22 cellular contexts compared by ENCODE assay signal in the genomic region with DNA sequence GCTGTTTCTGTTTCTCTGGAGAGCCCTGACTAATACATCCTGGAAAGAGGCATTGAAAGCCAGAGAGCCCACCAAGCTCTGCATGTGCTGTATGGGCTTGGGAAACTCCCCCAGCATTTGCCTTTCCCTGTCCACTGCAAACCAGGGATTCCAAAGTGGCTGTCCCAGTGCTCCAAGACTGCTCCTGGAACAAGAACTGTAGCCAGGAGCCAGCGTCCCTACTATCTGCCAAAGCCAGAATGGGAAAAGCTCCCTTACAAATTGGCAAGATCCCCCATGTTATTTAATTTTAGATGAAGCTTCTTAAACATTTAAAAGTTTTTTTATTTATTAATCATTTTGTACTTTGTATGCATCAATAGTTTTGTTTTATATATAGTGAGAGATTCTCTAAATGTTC.
"Had no signal": no experiment of that assay in that cellular context is flagged by ENCODE, and none has a peak within 500 bp of the region (broad histone marks: within the 10 kb centered on the region; RNA-seq: fewer than 3 reads in every experiment).

No MANE protein-coding gene starts in this region.

- H3K9me3 Mint-ChIP-seq: type B pancreatic cell had no signal

- ATAC-seq: left lung; lower lobe of right lung; mucosa of descending colon; naive thymus-derived CD4-positive, alpha-beta T cell; natural killer cell treated with Interleukin-12 subunit alpha and Interleukin-12 subunit beta and Interleukin-15 and Interleukin-18, amount 100 ng/mL, for 72 hours; right lobe of liver; stimulated activated memory B cell treated with anti-CD40 and anti-IgM and Interleukin-4, amounts not matched to agents 10 μg/mL and 1 μg/mL and 100 μg/mL, for 72 hours; stimulated activated naive CD8-positive, alpha-beta T cell treated with anti-CD3 and anti-CD28 coated beads, Interleukin-15, amount 100 ng/mL, for 72 hours had no signal

- H3K27me3 Mint-ChIP-seq: natural killer cell treated with Interleukin-12 subunit alpha and Interleukin-12 subunit beta and Interleukin-15 and Interleukin-18, amount 100 ng/mL, for 72 hours; stimulated activated memory B cell treated with anti-CD40 and anti-IgM and Interleukin-4, amounts not matched to agents 10 μg/mL and 1 μg/mL and 100 μg/mL, for 72 hours; stimulated activated naive CD8-positive, alpha-beta T cell treated with anti-CD3 and anti-CD28 coated beads, Interleukin-15, amount 100 ng/mL, for 72 hours had no signal

- H3K4me3 Mint-ChIP-seq: naive thymus-derived CD4-positive, alpha-beta T cell; natural killer cell treated with Interleukin-12 subunit alpha and Interleukin-12 subunit beta and Interleukin-15 and Interleukin-18, amount 100 ng/mL, for 72 hours; stimulated activated memory B cell treated with anti-CD40 and anti-IgM and Interleukin-4, amounts not matched to agents 10 μg/mL and 1 μg/mL and 100 μg/mL, for 72 hours; stimulated activated naive CD8-positive, alpha-beta T cell treated with anti-CD3 and anti-CD28 coated beads, Interleukin-15, amount 100 ng/mL, for 72 hours; type B pancreatic cell had no signal

- H3K36me3 Mint-ChIP-seq: naive thymus-derived CD4-positive, alpha-beta T cell; natural killer cell treated with Interleukin-12 subunit alpha and Interleukin-12 subunit beta and Interleukin-15 and Interleukin-18, amount 100 ng/mL, for 72 hours; stimulated activated memory B cell treated with anti-CD40 and anti-IgM and Interleukin-4, amounts not matched to agents 10 μg/mL and 1 μg/mL and 100 μg/mL, for 72 hours; type B pancreatic cell had no signal

- H3K27ac Mint-ChIP-seq: naive thymus-derived CD4-positive, alpha-beta T cell; natural killer cell treated with Interleukin-12 subunit alpha and Interleukin-12 subunit beta and Interleukin-15 and Interleukin-18, amount 100 ng/mL, for 72 hours; progenitor cell of endocrine pancreas; stimulated activated memory B cell treated with anti-CD40 and anti-IgM and Interleukin-4, amounts not matched to agents 10 μg/mL and 1 μg/mL and 100 μg/mL, for 72 hours; stimulated activated naive CD8-positive, alpha-beta T cell treated with anti-CD3 and anti-CD28 coated beads, Interleukin-15, amount 100 ng/mL, for 72 hours; type B pancreatic cell had no signal

- DNase-seq: hippocampal formation; kidney glomerular epithelial cell; left cardiac atrium; left lung; lower lobe of right lung; mammary epithelial cell; midbrain; mucosa of descending colon; naive thymus-derived CD4-positive, alpha-beta T cell; ovary; right lobe of liver; stimulated activated CD4-positive, alpha-beta T cell treated with anti-CD3 and anti-CD28 coated beads, Interleukin-1b, Interleukin-23, amount 100 ng/mL, for 48 hours; stimulated activated CD4-positive, alpha-beta T cell treated with anti-CD3 and anti-CD28 coated beads, Interleukin-2, amount 100 ng/mL, for 48 hours; stimulated activated CD4-positive, alpha-beta T cell treated with anti-CD3 and anti-CD28 coated beads, Interleukin-4, amount 100 ng/mL, for 4 hours; stimulated activated CD8-positive, alpha-beta memory T cell treated with anti-CD3 and anti-CD28 coated beads, Interleukin-4, amount 100 ng/mL, for 48 hours; stimulated activated naive CD4-positive, alpha-beta T cell treated with Interleukin-2 at 50 U/mL for 16 hours; stimulated activated naive CD8-positive, alpha-beta T cell treated with anti-CD3 and anti-CD28 coated beads, Interleukin-15, amount 100 ng/mL, for 72 hours; uterus had no signal
